Comparison of ENCODE assay signal across 25 cellular contexts in the genomic region with DNA sequence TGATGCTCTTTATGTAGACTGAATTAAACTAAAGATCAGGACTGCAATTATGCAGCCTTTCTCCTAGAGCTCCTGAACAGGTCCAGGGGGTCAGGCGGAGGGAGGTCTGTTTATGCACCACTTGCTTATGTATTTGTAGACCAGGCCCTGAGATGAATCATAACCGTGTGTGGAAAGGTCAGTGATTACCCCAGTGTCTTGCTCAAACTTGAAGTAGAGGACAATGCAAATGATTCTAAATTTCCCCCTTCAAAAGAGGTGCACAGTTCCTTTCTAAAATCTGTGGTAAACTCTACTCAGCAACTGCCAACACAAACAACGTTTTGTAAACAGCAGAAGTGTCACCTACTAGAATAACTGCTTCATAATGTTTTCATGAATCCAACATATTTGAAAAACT.
"Had no signal": no experiment of that assay in that cellular context is flagged by ENCODE, and none has a peak within 500 bp of the region (broad histone marks: within the 10 kb centered on the region; RNA-seq: fewer than 3 reads in every experiment).

No MANE protein-coding gene starts in this region.

- H3K27ac Mint-ChIP-seq: activated naive CD4-positive, alpha-beta T cell treated with anti-CD3 and anti-CD28 coated beads, Interleukin-2, amount 10 ng/mL, durations not matched to agents 7 days and 5 days; activated naive CD8-positive, alpha-beta T cell treated with anti-CD3 and anti-CD28 coated beads, Interleukin-2, amount 50 U/mL, for 24 hours; brain; naive B cell; progenitor cell of endocrine pancreas; stimulated activated naive CD8-positive, alpha-beta T cell treated with anti-CD3 and anti-CD28 coated beads, Interleukin-15, amount 100 ng/mL, for 72 hours had no signal

- H3K27me3 ChIP-seq: esophagus muscularis mucosa, gastroesophageal sphincter, heart left ventricle, suprapubic skin, transverse colon, uterus had no signal

- H3K4me1 ChIP-seq: esophagus muscularis mucosa, gastroesophageal sphincter, heart left ventricle, suprapubic skin, transverse colon, uterus had no signal

- DNase-seq: activated CD4-positive, alpha-beta T cell treated with anti-CD3 and anti-CD28 coated beads, Interleukin-2, amount 50 U/mL, for 1 hour; activated CD8-positive, alpha-beta memory T cell treated with anti-CD3 and anti-CD28 coated beads, Interleukin-2, amount 50 U/mL, for 4 hours; activated naive CD4-positive, alpha-beta T cell treated with anti-CD3 and anti-CD28 coated beads, Interleukin-2, amount 10 ng/mL, durations not matched to agents 7 days and 5 days; activated naive CD8-positive, alpha-beta T cell treated with anti-CD3 and anti-CD28 coated beads, Interleukin-2, amount 50 U/mL, for 24 hours; activated T-cell treated with anti-CD3 and anti-CD28 coated beads, Interleukin-2, amount 50 U/mL, for 4 hours; anterior cingulate cortex; effector CD4-positive, alpha-beta T cell; heart left ventricle; kidney glomerular epithelial cell; left ventricle myocardium superior; mesenchymal stem cell; mucosa of descending colon; naive B cell; stimulated activated naive CD8-positive, alpha-beta T cell treated with anti-CD3 and anti-CD28 coated beads, Interleukin-15, amount 100 ng/mL, for 72 hours; transverse colon; uterus had no signal

- H3K36me3 ChIP-seq: esophagus muscularis mucosa, gastroesophageal sphincter, heart left ventricle, suprapubic skin, transverse colon, uterus had no signal

- H3K9me3 Mint-ChIP-seq: activated naive CD4-positive, alpha-beta T cell treated with anti-CD3 and anti-CD28 coated beads, Interleukin-2, amount 10 ng/mL, durations not matched to agents 7 days and 5 days; activated naive CD8-positive, alpha-beta T cell treated with anti-CD3 and anti-CD28 coated beads, Interleukin-2, amount 50 U/mL, for 24 hours; activated T-cell treated with anti-CD3 and anti-CD28 coated beads, Interleukin-2, amount 50 U/mL, for 4 hours; brain; central memory CD8-positive, alpha-beta T cell; naive B cell; stimulated activated naive CD8-positive, alpha-beta T cell treated with anti-CD3 and anti-CD28 coated beads, Interleukin-15, amount 100 ng/mL, for 72 hours had no signal

- H3K4me3 Mint-ChIP-seq: activated naive CD4-positive, alpha-beta T cell treated with anti-CD3 and anti-CD28 coated beads, Interleukin-2, amount 10 ng/mL, durations not matched to agents 7 days and 5 days; activated naive CD8-positive, alpha-beta T cell treated with anti-CD3 and anti-CD28 coated beads, Interleukin-2, amount 50 U/mL, for 24 hours; activated T-cell treated with anti-CD3 and anti-CD28 coated beads, Interleukin-2, amount 50 U/mL, for 4 hours; brain; central memory CD8-positive, alpha-beta T cell; naive B cell; neural crest cell; stimulated activated naive CD8-positive, alpha-beta T cell treated with anti-CD3 and anti-CD28 coated beads, Interleukin-15, amount 100 ng/mL, for 72 hours had no signal

- H3K36me3 Mint-ChIP-seq: activated naive CD4-positive, alpha-beta T cell treated with anti-CD3 and anti-CD28 coated beads, Interleukin-2, amount 10 ng/mL, durations not matched to agents 7 days and 5 days; brain had no signal

- H3K4me1 Mint-ChIP-seq: activated naive CD4-positive, alpha-beta T cell treated with anti-CD3 and anti-CD28 coated beads, Interleukin-2, amount 10 ng/mL, durations not matched to agents 7 days and 5 days; activated naive CD8-positive, alpha-beta T cell treated with anti-CD3 and anti-CD28 coated beads, Interleukin-2, amount 50 U/mL, for 24 hours; central memory CD8-positive, alpha-beta T cell; neural crest cell; stimulated activated naive CD8-positive, alpha-beta T cell treated with anti-CD3 and anti-CD28 coated beads, Interleukin-15, amount 100 ng/mL, for 72 hours had no signal

- H3K4me3 ChIP-seq: coronary artery, esophagus muscularis mucosa, gastroesophageal sphincter, heart left ventricle, mucosa of descending colon, suprapubic skin, transverse colon, uterus had no signal

- H3K27ac ChIP-seq: coronary artery, esophagus muscularis mucosa, gastroesophageal sphincter, heart left ventricle, suprapubic skin, transverse colon, uterus had no signal

- H3K9me3 ChIP-seq: esophagus muscularis mucosa, gastroesophageal sphincter, heart left ventricle, mucosa of descending colon, suprapubic skin, transverse colon, uterus had no signal

- ATAC-seq: activated CD4-positive, CD25-positive, alpha-beta regulatory T cell treated with anti-CD3 and anti-CD28 coated beads, Interleukin-2, amount 50 U/mL, for 24 hours; activated naive CD8-positive, alpha-beta T cell treated with anti-CD3 and anti-CD28 coated beads, Interleukin-2, amount 50 U/mL, for 24 hours; activated T-cell treated with anti-CD3 and anti-CD28 coated beads, Interleukin-2, amount 50 U/mL, for 4 hours; gastroesophageal sphincter; heart left ventricle; left ventricle myocardium superior; mucosa of descending colon; stimulated activated naive CD8-positive, alpha-beta T cell treated with anti-CD3 and anti-CD28 coated beads, Interleukin-15, amount 100 ng/mL, for 72 hours had no signal

- H3K27me3 Mint-ChIP-seq: naive B cell, progenitor cell of endocrine pancreas had no signal
